30 cellular contexts compared by ENCODE assay signal in genomic region chr20:20831794-20832193, GRCh38.
"Had no signal": no experiment of that assay in that cellular context is flagged by ENCODE, and none has a peak within 500 bp of the region (broad histone marks: within the 10 kb centered on the region; RNA-seq: fewer than 3 reads in every experiment).

No MANE protein-coding gene starts in this region.

- H3K4me1 Mint-ChIP-seq: endodermal cell; mesothelial cell of epicardium; naive B cell; neural crest cell; stimulated activated naive CD8-positive, alpha-beta T cell treated with anti-CD3 and anti-CD28 coated beads, Interleukin-15, amount 100 ng/mL, for 72 hours had no signal

- H3K27me3 ChIP-seq: gastrocnemius medialis, right lobe of liver, vagina had no signal

- H3K4me3 ChIP-seq: gastrocnemius medialis, left lung, mucosa of descending colon, pancreas, right lobe of liver, suprapubic skin, vagina had no signal

- H3K9me3 Mint-ChIP-seq: dendritic cell treated with granulocyte-macrophage colony-stimulating factor and Interleukin-4, amounts not matched to agents 40 ng/mL and 50 ng/mL, for 4 days; natural killer cell treated with Interleukin-12 subunit alpha and Interleukin-12 subunit beta and Interleukin-15 and Interleukin-18, amount 100 ng/mL, for 72 hours; neural crest cell had no signal

- H3K4me3 Mint-ChIP-seq: dendritic cell treated with granulocyte-macrophage colony-stimulating factor and Interleukin-4, amounts not matched to agents 40 ng/mL and 50 ng/mL, for 4 days; endodermal cell; mesothelial cell of epicardium; naive B cell; natural killer cell treated with Interleukin-12 subunit alpha and Interleukin-12 subunit beta and Interleukin-15 and Interleukin-18, amount 100 ng/mL, for 72 hours; neural crest cell; stimulated activated naive CD8-positive, alpha-beta T cell treated with anti-CD3 and anti-CD28 coated beads, Interleukin-15, amount 100 ng/mL, for 72 hours had no signal

- ATAC-seq: esophagus mucosa; gastrocnemius medialis; left cardiac atrium; left lung; mucosa of descending colon; natural killer cell treated with Interleukin-12 subunit alpha and Interleukin-12 subunit beta and Interleukin-15 and Interleukin-18, amount 100 ng/mL, for 72 hours; pancreas; right lobe of liver; stimulated activated naive CD8-positive, alpha-beta T cell treated with anti-CD3 and anti-CD28 coated beads, Interleukin-15, amount 100 ng/mL, for 72 hours had no signal

- H3K36me3 ChIP-seq: gastrocnemius medialis, left lung, neutrophil, pancreas, right lobe of liver, suprapubic skin, vagina had no signal

- H3K27ac ChIP-seq: epithelial cell of prostate, gastrocnemius medialis, left lung, neutrophil, pancreas, right lobe of liver, suprapubic skin, vagina had no signal

- FAIRE-seq: pancreas, small intestine had no signal

- H3K9me3 ChIP-seq: gastrocnemius medialis, mucosa of descending colon, neutrophil, pancreas, right lobe of liver, suprapubic skin, vagina had no signal

- H3K36me3 Mint-ChIP-seq: mesothelial cell of epicardium; natural killer cell treated with Interleukin-12 subunit alpha and Interleukin-12 subunit beta and Interleukin-15 and Interleukin-18, amount 100 ng/mL, for 72 hours had no signal

- H3K4me1 ChIP-seq: left lung, pancreas, right lobe of liver, suprapubic skin, vagina had no signal

- H3K27ac Mint-ChIP-seq: dendritic cell treated with granulocyte-macrophage colony-stimulating factor and Interleukin-4, amounts not matched to agents 40 ng/mL and 50 ng/mL, for 4 days; endodermal cell; mesothelial cell of epicardium; naive B cell; natural killer cell treated with Interleukin-12 subunit alpha and Interleukin-12 subunit beta and Interleukin-15 and Interleukin-18, amount 100 ng/mL, for 72 hours had no signal

- DNase-seq: effector CD8-positive, alpha-beta T cell; endodermal cell; foreskin fibroblast; gastrocnemius medialis; head of caudate nucleus; left cardiac atrium; left lung; mesenchymal stem cell; mucosa of descending colon; naive B cell; pancreas; retina; right lobe of liver; small intestine; stimulated activated CD4-positive, alpha-beta T cell treated with anti-CD3 and anti-CD28 coated beads, Interleukin-12 subunit alpha, Interleukin-12 subunit beta, amount 100 ng/mL, for 4 hours; stimulated activated CD4-positive, alpha-beta T cell treated with anti-CD3 and anti-CD28 coated beads, Interleukin-1b, Interleukin-23, amount 100 ng/mL, for 48 hours; stimulated activated CD4-positive, alpha-beta T cell treated with anti-CD3 and anti-CD28 coated beads, Interleukin-4, amount 100 ng/mL, for 1 hour; stimulated activated CD8-positive, alpha-beta memory T cell treated with anti-CD3 and anti-CD28 coated beads, Interleukin-4, amount 100 ng/mL, for 48 hours; stimulated activated naive CD4-positive, alpha-beta T cell; stimulated activated naive CD8-positive, alpha-beta T cell treated with anti-CD3 and anti-CD28 coated beads, Interleukin-15, amount 100 ng/mL, for 72 hours; trophoblast cell had no signal
